Comparison of ENCODE assay signal across 8 cellular contexts in the genomic region with DNA sequence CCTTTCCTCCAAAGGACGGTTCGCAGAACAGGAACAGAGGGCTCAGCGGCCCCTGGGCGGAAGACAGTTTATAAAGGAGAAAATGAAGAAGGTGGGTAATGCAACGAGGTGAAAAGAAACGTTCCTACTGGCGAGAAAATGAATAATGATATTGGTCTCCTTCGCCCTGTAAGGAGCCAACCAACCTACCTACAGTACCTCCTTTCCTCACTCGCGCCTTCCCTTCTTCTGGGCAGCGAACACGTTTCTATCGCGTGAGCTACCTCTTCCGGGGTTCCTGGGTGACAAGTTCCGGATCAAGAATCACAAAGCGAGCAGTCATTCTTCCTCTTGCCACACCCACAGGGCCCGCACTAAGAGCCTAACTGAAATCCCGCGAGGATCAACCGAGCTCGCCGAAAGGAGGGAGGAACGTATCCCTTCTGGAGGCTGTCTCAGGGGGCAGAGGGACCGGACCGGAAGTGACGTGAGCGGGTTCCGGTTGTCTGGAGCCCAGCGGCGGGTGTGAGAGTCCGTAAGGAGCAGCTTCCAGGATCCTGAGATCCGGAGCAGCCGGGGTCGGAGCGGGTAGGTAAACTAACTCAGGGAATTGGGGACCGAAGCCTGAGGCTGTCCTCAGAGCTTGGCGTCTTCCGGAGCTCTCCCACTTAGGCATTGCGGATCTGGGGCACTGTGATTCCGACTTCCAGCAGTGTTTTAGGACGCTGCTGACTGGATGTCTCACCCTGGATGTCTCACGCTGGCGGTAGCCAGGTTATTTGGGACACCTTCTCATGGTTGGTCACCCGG. TPM values are rescaled to one million over a fixed set of nuclear protein-coding genes. Genes with fewer than 3 reads are reported as not detected.
DNase-seq lines count a peak whose midpoint lies in the region; ATAC-seq and TF ChIP-seq lines count a peak whose summit lies in the region.

A gene (minus strand): TSS at position 249 of the 789 bp plus-strand sequence. CDS start 9,452 bp downstream, outside the sequence.
A gene (plus strand): TSS at position 473 of the 789 bp plus-strand sequence. CDS start 23,793 bp downstream, outside the sequence.

- no peaks in the 10 kb centered on the region for H3K9me3 ChIP-seq in RWPE2 (ENCODE audit: severe bottlenecking)

- H3K27me3 Mint-ChIP-seq in activated T-helper 2 cell treated with anti-CD3 and anti-CD28 coated beads, Interferon-gamma antibody, Interleukin-2, Interleukin-4, amounts not matched to agents 10 μg/mL and 5 μg/mL and 100 μg/mL, durations not matched to agents 14 hours and 24 hours and 36 hours (ENCODE audit: low read depth), result no peaks in the 10 kb centered on the region
- H3K27me3 Mint-ChIP-seq in natural killer cell (ENCODE audit: low read depth in 2 of 2), result no peaks in the 10 kb centered on the region

- ATAC-seq in RWPE2 (ENCODE audit: low read depth) (peak; percentile 97), natural killer cell (peak; percentile 89 to 98 (median 91))

- H3K27ac ChIP-seq in RWPE2 (ENCODE audit: poor library complexity, severe bottlenecking), result peak within 1 kb of the TSS; percentile 71

- peaks cover 39% of the 10 kb centered on the region for H3K36me3 Mint-ChIP-seq in activated T-helper 2 cell treated with anti-CD3 and anti-CD28 coated beads, Interferon-gamma antibody, Interleukin-2, Interleukin-4, amounts not matched to agents 10 μg/mL and 5 μg/mL and 100 μg/mL, durations not matched to agents 14 hours and 24 hours and 36 hours (ENCODE audit: low read depth)
- H3K36me3 Mint-ChIP-seq in natural killer cell, result no peaks in the 10 kb centered on the region

- intact Hi-C loops in activated T-helper 2 cell treated with anti-CD3 and anti-CD28 coated beads, Interferon-gamma antibody, Interleukin-2, Interleukin-4, amounts not matched to agents 10 μg/mL and 5 μg/mL and 100 μg/mL, durations not matched to agents 14 hours and 24 hours and 36 hours (cut with micrococcal nuclease), result loop anchor here (1.0 to 5.0 kb wide), 7 partner anchors 45 to 257 kb away; a partner anchor contains a TSS
- intact Hi-C loops in natural killer cell (cut with micrococcal nuclease), result no loop called here

- H3K4me1 ChIP-seq in RWPE2 (ENCODE audit: insufficient read depth, poor library complexity, severe bottlenecking), result peaks cover 15% of the 10 kb centered on the region

- DNase-seq in EH (ENCODE audit: low read depth), result peak; percentile 100
- peak; percentile 100 for DNase-seq in H4 (ENCODE audit: low spot score)
- peak; percentile 99 for DNase-seq in LoVo (ENCODE audit: low spot score)
- peak; percentile 99 for DNase-seq in RWPE2 (ENCODE audit: low spot score)
- peak; percentile 93 for DNase-seq in activated T-helper 2 cell treated with anti-CD3 and anti-CD28 coated beads, Interferon-gamma antibody, Interleukin-2, Interleukin-4, amounts not matched to agents 10 μg/mL and 5 μg/mL and 100 μg/mL, durations not matched to agents 14 hours and 24 hours and 36 hours (ENCODE audit: low spot score)
- DNase-seq in fibroblast of mammary gland (ENCODE audit: low read depth), result peak; percentile 100
- peak; percentile 77 for DNase-seq in natural killer cell
- DNase-seq in stimulated activated naive CD4-positive, alpha-beta T cell treated with Interleukin-2 at 50 U/mL for 16 hours (lab: John Stamatoyannopoulos, UW), result peak; percentile 96

- peak within 1 kb of the TSS; percentile 51 for H3K4me3 ChIP-seq in RWPE2 (ENCODE audit: severe bottlenecking)
- H3K4me3 ChIP-seq in fibroblast of mammary gland (ENCODE audit: control insufficient read depth, low read depth, low read length), result peak within 1 kb of the TSS; percentile 99

- H3K27ac Mint-ChIP-seq in activated T-helper 2 cell treated with anti-CD3 and anti-CD28 coated beads, Interferon-gamma antibody, Interleukin-2, Interleukin-4, amounts not matched to agents 10 μg/mL and 5 μg/mL and 100 μg/mL, durations not matched to agents 14 hours and 24 hours and 36 hours, result peak within 1 kb of the TSS; percentile 85
- peak within 1 kb of the TSS; percentile 99 to 100 for H3K27ac Mint-ChIP-seq in natural killer cell

- no peaks in the 10 kb centered on the region for H3K9me3 Mint-ChIP-seq in activated T-helper 2 cell treated with anti-CD3 and anti-CD28 coated beads, Interferon-gamma antibody, Interleukin-2, Interleukin-4, amounts not matched to agents 10 μg/mL and 5 μg/mL and 100 μg/mL, durations not matched to agents 14 hours and 24 hours and 36 hours
- H3K9me3 Mint-ChIP-seq in natural killer cell, result no peaks in the 10 kb centered on the region

- peak within 1 kb of the TSS; percentile 95 for H3K4me3 Mint-ChIP-seq in activated T-helper 2 cell treated with anti-CD3 and anti-CD28 coated beads, Interferon-gamma antibody, Interleukin-2, Interleukin-4, amounts not matched to agents 10 μg/mL and 5 μg/mL and 100 μg/mL, durations not matched to agents 14 hours and 24 hours and 36 hours (ENCODE audit: low read depth)
- peak within 1 kb of the TSS; percentile 99 for H3K4me3 Mint-ChIP-seq in natural killer cell

- no peaks in the 10 kb centered on the region for H3K27me3 ChIP-seq in RWPE2 (ENCODE audit: insufficient read depth, poor library complexity, severe bottlenecking)

- TF ChIP-seq CTCF in RWPE2 (IDR thresholded peaks at IDR 0.05; ENCODE audit: poor library complexity, severe bottlenecking), result no peak
- TF ChIP-seq CTCF in fibroblast of mammary gland (conservative IDR thresholded peaks at IDR 0.05; ENCODE audit: control insufficient read depth, insufficient read depth, low read depth, low read length), result no peak
- TF ChIP-seq CTCF in natural killer cell (IDR thresholded peaks at IDR 0.05), result no peak

- peaks cover 43% of the 10 kb centered on the region for H3K4me1 Mint-ChIP-seq in activated T-helper 2 cell treated with anti-CD3 and anti-CD28 coated beads, Interferon-gamma antibody, Interleukin-2, Interleukin-4, amounts not matched to agents 10 μg/mL and 5 μg/mL and 100 μg/mL, durations not matched to agents 14 hours and 24 hours and 36 hours (ENCODE audit: low read depth)
- peaks cover 49 to 52% of the 10 kb centered on the region in 2 donors for H3K4me1 Mint-ChIP-seq in natural killer cell

- H3K36me3 ChIP-seq in RWPE2 (ENCODE audit: low read depth), result peaks cover 35% of the 10 kb centered on the region

RNA-seq across cellular contexts. Expression of the first gene that starts in this region (rescaled TPM):
- 39.9 and 52.3 TPM in 2 replicates for total RNA-seq in H4 (2014; rRNA removed; shearing (Covaris generic))
- 48.3 and 50.3 TPM in 2 replicates for total RNA-seq in activated T-helper 2 cell treated with anti-CD3 and anti-CD28 coated beads, Interferon-gamma antibody, Interleukin-2, Interleukin-4, amounts not matched to agents 10 μg/mL and 5 μg/mL and 100 μg/mL, durations not matched to agents 14 hours and 24 hours and 36 hours
- total RNA-seq in natural killer cell, result 10 to 100 TPM in 1 of 3 donors, 1 to 10 TPM in 2; 5.9 to 10.5 (median 6.6) TPM

RNA-seq across cellular contexts. Expression of the second gene that starts in this region (rescaled TPM):
- total RNA-seq in H4 (2014; rRNA removed; shearing (Covaris generic)), result 224 and 239 TPM in 2 replicates
- 479 and 499 TPM in 2 replicates for total RNA-seq in activated T-helper 2 cell treated with anti-CD3 and anti-CD28 coated beads, Interferon-gamma antibody, Interleukin-2, Interleukin-4, amounts not matched to agents 10 μg/mL and 5 μg/mL and 100 μg/mL, durations not matched to agents 14 hours and 24 hours and 36 hours
- 100 to 1,000 TPM; 136 to 175 (median 162) TPM for total RNA-seq in natural killer cell

Comparison
In these comparisons a context has a peak if more than half of its experiments do, and no peak if none do; other contexts are left out.
1. Peak in every context shown above with its lines: DNase-seq, ATAC-seq, H3K4me3 ChIP-seq and H3K27ac ChIP-seq.